Comparison of ENCODE assay signal across 13 cellular contexts in the genomic region with DNA sequence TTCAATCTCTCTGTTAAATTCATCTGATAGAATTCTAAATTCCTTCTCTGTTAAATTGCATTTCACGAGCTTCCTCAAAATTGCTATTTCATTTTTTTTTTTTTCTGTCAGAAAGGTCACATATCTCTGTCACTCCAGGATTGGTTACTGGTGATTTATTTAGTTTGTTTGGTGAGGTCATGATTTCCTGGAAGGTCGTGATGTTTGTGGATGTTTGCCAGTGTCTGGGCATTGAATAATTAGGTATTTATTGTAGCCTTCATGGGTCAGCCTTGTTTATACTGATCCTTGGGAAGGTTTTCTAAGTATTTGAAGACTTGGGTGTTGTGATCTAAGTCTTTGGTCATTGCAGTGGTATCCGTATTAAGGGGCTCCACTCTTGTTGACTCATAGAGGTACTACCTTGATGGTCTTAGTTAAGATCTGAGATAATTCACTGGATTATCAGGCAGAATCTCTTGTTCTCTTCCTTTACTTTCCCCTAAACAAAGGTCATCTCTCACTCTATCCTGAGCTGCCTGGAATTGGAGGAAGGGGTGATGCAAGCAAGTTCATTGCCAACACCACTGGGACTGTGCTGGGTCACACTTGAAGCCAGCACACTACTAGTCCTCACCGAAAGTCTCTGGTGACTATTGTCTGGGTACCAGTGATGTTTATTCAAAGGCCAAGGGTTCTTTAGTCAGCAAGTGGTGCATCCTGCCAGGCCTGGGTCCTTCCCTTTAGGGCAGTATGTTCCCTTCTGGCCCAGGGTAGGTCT.
DNase-seq lines count a peak whose midpoint lies in the region; ATAC-seq and TF ChIP-seq lines count a peak whose summit lies in the region.
"Had no signal": no experiment of that assay in that cellular context is flagged by ENCODE, and none has a peak within 500 bp of the region (broad histone marks: within the 10 kb centered on the region; RNA-seq: fewer than 3 reads in every experiment).

No MANE protein-coding gene starts in this region.

- TF ChIP-seq POLR2A in gastrocnemius medialis (IDR thresholded peaks at IDR 0.05), result no peak

- H3K27me3 ChIP-seq in gastrocnemius medialis, result no peaks in the 10 kb centered on the region

- H3K36me3 ChIP-seq in gastrocnemius medialis, result peaks cover 0 to 78% of the 10 kb centered on the region in 2 donors
- H3K36me3 ChIP-seq in OCI-LY7 (ENCODE audit: insufficient read depth, low read length), result no peaks in the 10 kb centered on the region

- no peaks in the 10 kb centered on the region for H4K20me1 ChIP-seq in OCI-LY7 (ENCODE audit: insufficient read depth, low read length)

- no peaks in the 10 kb centered on the region for H3K9me2 ChIP-seq in OCI-LY7 (ENCODE audit: insufficient read depth, low read length)

- H3K9me3 ChIP-seq in gastrocnemius medialis (no peaks in the 10 kb centered on the region), OCI-LY7 (ENCODE audit: low read length) (no peaks in the 10 kb centered on the region)

- peak; percentile 32 for ATAC-seq in left lobe of liver
- peak; percentile 14 to 32 for ATAC-seq in gastrocnemius medialis
- ATAC-seq in GM21526 (IDR thresholded peaks at IDR 0.05; ENCODE audit: low FRiP score, unreplicated experiment), result no peak

- no peaks in the 10 kb centered on the region for H3K79me2 ChIP-seq in OCI-LY7 (ENCODE audit: insufficient read depth, low read depth, low read length)

- H3K27ac ChIP-seq in gastrocnemius medialis, result peak overlapping the region in 1 of 4 donors; percentile 31
- H3K27ac ChIP-seq in OCI-LY7 (ENCODE audit: low read depth, low read length, poor library complexity, severe bottlenecking), result no peak overlapping the region

- POLR2A ChIA-PET in OCI-LY7 (lab: Charles Lee), result interaction anchor here (0.9 kb wide), 1 partner anchor 41 kb away, joined by 4 read pairs; no protein-coding TSS in a partner anchor

- H3K4me1 ChIP-seq in gastrocnemius medialis (no peaks in the 10 kb centered on the region), OCI-LY7 (ENCODE audit: insufficient read depth, low read length, poor library complexity, severe bottlenecking) (no peaks in the 10 kb centered on the region)

- TF ChIP-seq CTCF in gastrocnemius medialis (IDR thresholded peaks at IDR 0.05 in 4 of 5, conservative IDR thresholded peaks at IDR 0.05 in 1 of 5) (no peak), OCI-LY7 (conservative IDR thresholded peaks at IDR 0.05; ENCODE audit: low read length) (no peak)

- in situ Hi-C loops in gastrocnemius medialis (cut with MboI; ENCODE audit: low sequenced_read_pairs in 4 of 4), result no loop called here

- H2AFZ ChIP-seq in OCI-LY7 (ENCODE audit: low read length), result no peak overlapping the region

- intact Hi-C loops in gastrocnemius medialis (cut with DNase I; ENCODE audit: low total_unique reads), result no loop called here
- intact Hi-C loops in OCI-LY7 (cut with micrococcal nuclease; ENCODE audit: unreplicated experiment), result no loop called here

- H3K4me2 ChIP-seq in OCI-LY7 (ENCODE audit: low read length), result no peak overlapping the region

- DNase-seq in EH (ENCODE audit: low read depth), result peak; percentile 22
- peak; percentile 21 for DNase-seq in M059J (ENCODE audit: low read depth)
- no peak for DNase-seq in left lobe of liver (ENCODE audit: low spot score)
- DNase-seq in gastrocnemius medialis, result no peak
- no peak for DNase-seq in NCI-H524 treated with DMSO at 0.1 percent for 48 hours (lab: John Stamatoyannopoulos, UW)
- no peak for DNase-seq in OCI-LY7 (ENCODE audit: low spot score)
- DNase-seq: C1 segment of cervical spinal cord; CD4-positive, alpha-beta T cell; DMS79; EL; HCEC 1CT; KG1 had no signal

- no TSS peak for BruUV-seq in OCI-LY7 (replicated peaks; lab: Mats Ljungman, UMichigan)

- CTCF ChIA-PET in OCI-LY7 (lab: Charles Lee; ENCODE audit: unreplicated experiment), result no interaction called here

- H3K4me3 ChIP-seq in gastrocnemius medialis, result no peak overlapping the region
- H3K4me3 ChIP-seq in OCI-LY7 (ENCODE audit: low read depth, low read length, poor library complexity, severe bottlenecking), result no peak overlapping the region

Comparison
In these comparisons a context has a peak if more than half of its experiments do, and no peak if none do; other contexts are left out.
1. DNase-seq: peak in EH (single experiment) and M059J (single experiment); none in left lobe of liver (single experiment), gastrocnemius medialis (0 of 2), NCI-H524 treated with DMSO at 0.1 percent for 48 hours (single experiment) and OCI-LY7 (single experiment).